16 cellular contexts compared by ENCODE assay signal in genomic region chr10:119140603-119141245, GRCh38.
"Had no signal": no experiment of that assay in that cellular context is flagged by ENCODE, and none has a peak within 500 bp of the region (broad histone marks: within the 10 kb centered on the region; RNA-seq: fewer than 3 reads in every experiment).

No MANE protein-coding gene starts in this region.

- H3K9ac ChIP-seq: parathyroid adenoma had no signal

- ATAC-seq: naive thymus-derived CD4-positive, alpha-beta T cell; T-helper 17 cell had no signal

- H3K4me1 ChIP-seq: parathyroid adenoma, sigmoid colon had no signal

- H3K9me3 ChIP-seq: esophagus muscularis mucosa, sigmoid colon had no signal

- H3K4me3 Mint-ChIP-seq: activated naive CD4-positive, alpha-beta T cell treated with anti-CD3 and anti-CD28 coated beads for 36 hours; memory B cell; naive thymus-derived CD4-positive, alpha-beta T cell; T-helper 17 cell had no signal

- H3K9me3 Mint-ChIP-seq: activated naive CD4-positive, alpha-beta T cell treated with anti-CD3 and anti-CD28 coated beads for 36 hours; memory B cell; naive thymus-derived CD4-positive, alpha-beta T cell had no signal

- H3K27me3 Mint-ChIP-seq: memory B cell; naive thymus-derived CD4-positive, alpha-beta T cell; T-helper 17 cell had no signal

- H3K27me3 ChIP-seq: brain microvascular endothelial cell, esophagus muscularis mucosa, sigmoid colon had no signal

- H3K27ac ChIP-seq: brain microvascular endothelial cell, coronary artery, esophagus muscularis mucosa, parathyroid adenoma, sigmoid colon, VCaP had no signal

- H2AFZ ChIP-seq: parathyroid adenoma had no signal

- H3K27ac Mint-ChIP-seq: memory B cell had no signal

- DNase-seq: activated CD4-positive, CD25-positive, alpha-beta regulatory T cell treated with anti-CD3 and anti-CD28 coated beads, Interleukin-2, amount 50 U/mL, for 72 hours; activated CD8-positive, alpha-beta memory T cell treated with anti-CD3 and anti-CD28 coated beads for 24 hours; activated naive CD4-positive, alpha-beta T cell treated with anti-CD3 and anti-CD28 coated beads for 36 hours; aorta; brain microvascular endothelial cell; central memory CD4-positive, alpha-beta T cell; naive thymus-derived CD4-positive, alpha-beta T cell; sigmoid colon; stimulated activated naive CD4-positive, alpha-beta T cell; T-helper 17 cell; trophoblast cell had no signal

- H3K79me2 ChIP-seq: parathyroid adenoma had no signal
